ENCODE assay signal across 28 cellular contexts in the genomic region with DNA sequence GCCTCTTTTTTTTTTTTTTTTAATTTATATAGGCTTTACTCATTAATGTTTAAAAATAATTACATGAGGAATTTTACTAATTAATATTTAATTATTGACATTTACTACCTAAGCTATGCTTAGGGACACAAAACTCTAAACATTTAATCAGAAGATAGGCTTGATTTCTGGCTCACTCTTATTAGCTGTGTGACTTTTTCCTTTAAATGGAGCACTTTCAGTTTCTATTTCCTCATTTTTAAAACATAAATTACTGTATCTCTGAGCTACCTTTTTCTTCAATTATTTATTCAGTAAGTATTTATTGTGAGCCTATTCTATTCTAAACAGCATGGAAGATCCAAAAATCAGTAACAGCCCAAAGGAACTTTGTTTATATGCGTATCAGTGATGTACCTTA. TPM values are rescaled to one million over a fixed set of nuclear protein-coding genes. Genes with fewer than 3 reads are reported as not detected.
DNase-seq lines count a peak whose midpoint lies in the region; ATAC-seq and TF ChIP-seq lines count a peak whose summit lies in the region.
"Had no signal": no experiment of that assay in that cellular context is flagged by ENCODE, and none has a peak within 500 bp of the region (broad histone marks: within the 10 kb centered on the region; RNA-seq: fewer than 3 reads in every experiment).

No MANE protein-coding gene starts in this region.

- no peaks in the 10 kb centered on the region for H3K27me3 ChIP-seq in Karpas-422 (ENCODE audit: low read length)
- H3K27me3 ChIP-seq: gastrocnemius medialis, Peyer's patch, SJSA1 had no signal

- POLR2A ChIA-PET in activated CD8-positive, alpha-beta T cell treated with anti-CD3 and anti-CD28 coated beads, Interleukin-2, amount 10 ng/mL, durations not matched to agents 7 days and 5 days (lab: Charles Lee), result no interaction called here
- POLR2A ChIA-PET in activated CD8-positive, alpha-beta T cell treated with anti-CD3 and anti-CD28 coated beads for 36 hours (lab: Charles Lee), result interaction anchor here (0.6 to 0.7 kb wide), 2 partner anchors 171 to 246 kb away, joined by 3 read pairs; no protein-coding TSS in a partner anchor

- no peak for TF ChIP-seq CTCF in activated CD8-positive, alpha-beta T cell treated with anti-CD3 and anti-CD28 coated beads for 36 hours (IDR thresholded peaks at IDR 0.05)

- H3K27me3 Mint-ChIP-seq in activated CD8-positive, alpha-beta T cell treated with anti-CD3 and anti-CD28 coated beads, Interleukin-2, amount 10 ng/mL, durations not matched to agents 7 days and 5 days (ENCODE audit: low read depth), result peaks cover 2% of the 10 kb centered on the region
- H3K27me3 Mint-ChIP-seq in activated CD8-positive, alpha-beta T cell treated with anti-CD3 and anti-CD28 coated beads for 36 hours, result no peaks in the 10 kb centered on the region
- H3K27me3 Mint-ChIP-seq in dendritic cell treated with granulocyte-macrophage colony-stimulating factor and Interleukin-4, amounts not matched to agents 40 ng/mL and 50 ng/mL, for 4 days, result no peaks in the 10 kb centered on the region
- no peaks in the 10 kb centered on the region for H3K27me3 Mint-ChIP-seq in stimulated activated memory B cell treated with anti-CD40 and anti-IgM and Interleukin-4, amounts not matched to agents 10 μg/mL and 1 μg/mL and 100 μg/mL, for 72 hours

- CTCF ChIA-PET in activated CD8-positive, alpha-beta T cell treated with anti-CD3 and anti-CD28 coated beads, Interleukin-2, amount 10 ng/mL, durations not matched to agents 7 days and 5 days (lab: Charles Lee), result no interaction called here
- CTCF ChIA-PET in activated CD8-positive, alpha-beta T cell treated with anti-CD3 and anti-CD28 coated beads for 36 hours (lab: Charles Lee), result interaction anchor here (0.8 kb wide), 1 partner anchor 25 kb away, joined by 3 read pairs; no protein-coding TSS in a partner anchor

- peaks cover 14% of the 10 kb centered on the region for H3K36me3 Mint-ChIP-seq in activated CD8-positive, alpha-beta T cell treated with anti-CD3 and anti-CD28 coated beads, Interleukin-2, amount 10 ng/mL, durations not matched to agents 7 days and 5 days (ENCODE audit: low read depth)
- H3K36me3 Mint-ChIP-seq in activated CD8-positive, alpha-beta T cell treated with anti-CD3 and anti-CD28 coated beads for 36 hours (ENCODE audit: low read depth), result no peaks in the 10 kb centered on the region
- no peaks in the 10 kb centered on the region for H3K36me3 Mint-ChIP-seq in dendritic cell treated with granulocyte-macrophage colony-stimulating factor and Interleukin-4, amounts not matched to agents 40 ng/mL and 50 ng/mL, for 4 days (ENCODE audit: low read depth)
- peaks cover 12% of the 10 kb centered on the region for H3K36me3 Mint-ChIP-seq in stimulated activated memory B cell treated with anti-CD40 and anti-IgM and Interleukin-4, amounts not matched to agents 10 μg/mL and 1 μg/mL and 100 μg/mL, for 72 hours
- H3K36me3 Mint-ChIP-seq: CD8-positive, alpha-beta T cell had no signal

- H3K4me1 ChIP-seq in Karpas-422 (ENCODE audit: low read length), result peaks cover 23% of the 10 kb centered on the region

- H3K9me3 ChIP-seq in Karpas-422 (ENCODE audit: low read length), result no peaks in the 10 kb centered on the region
- H3K9me3 ChIP-seq: gastrocnemius medialis, Peyer's patch, SJSA1 had no signal

- H3K9ac ChIP-seq in Karpas-422 (ENCODE audit: low read length), result no peak overlapping the region

- no peak overlapping the region for H3K4me3 ChIP-seq in Karpas-422 (ENCODE audit: low read length)
- H3K4me3 ChIP-seq: gastrocnemius medialis, GM12878, GM23338, Peyer's patch, SJSA1 had no signal

- ATAC-seq in activated CD8-positive, alpha-beta T cell treated with anti-CD3 and anti-CD28 coated beads, Interleukin-2, amount 10 ng/mL, durations not matched to agents 7 days and 5 days, result no peak
- ATAC-seq in activated CD8-positive, alpha-beta T cell treated with anti-CD3 and anti-CD28 coated beads for 36 hours, result no peak
- ATAC-seq in stimulated activated memory B cell treated with anti-CD40 and anti-IgM and Interleukin-4, amounts not matched to agents 10 μg/mL and 1 μg/mL and 100 μg/mL, for 72 hours, result no peak
- ATAC-seq in GM21723 (IDR thresholded peaks at IDR 0.05; ENCODE audit: unreplicated experiment) (no peak), HG03565 (IDR thresholded peaks at IDR 0.05; ENCODE audit: unreplicated experiment) (no peak)
- ATAC-seq: CD8-positive, alpha-beta T cell; gastrocnemius medialis; GM12878; GM23338 had no signal

- peak overlapping the region; percentile 38 for H3K4me2 ChIP-seq in Karpas-422 (ENCODE audit: low read depth, low read length, poor library complexity, severe bottlenecking)
- H3K4me2 ChIP-seq: GM23338 had no signal

- no peaks in the 10 kb centered on the region for H3K79me2 ChIP-seq in Karpas-422 (ENCODE audit: low read length)

- H3K27ac Mint-ChIP-seq in activated CD8-positive, alpha-beta T cell treated with anti-CD3 and anti-CD28 coated beads, Interleukin-2, amount 10 ng/mL, durations not matched to agents 7 days and 5 days, result peak overlapping the region; percentile 80
- no peak overlapping the region for H3K27ac Mint-ChIP-seq in activated CD8-positive, alpha-beta T cell treated with anti-CD3 and anti-CD28 coated beads for 36 hours
- H3K27ac Mint-ChIP-seq in dendritic cell treated with granulocyte-macrophage colony-stimulating factor and Interleukin-4, amounts not matched to agents 40 ng/mL and 50 ng/mL, for 4 days, result peak overlapping the region; percentile 39
- H3K27ac Mint-ChIP-seq in stimulated activated memory B cell treated with anti-CD40 and anti-IgM and Interleukin-4, amounts not matched to agents 10 μg/mL and 1 μg/mL and 100 μg/mL, for 72 hours, result no peak overlapping the region
- H3K27ac Mint-ChIP-seq: CD8-positive, alpha-beta T cell; GM23338 had no signal

- intact Hi-C loops in activated CD8-positive, alpha-beta T cell treated with anti-CD3 and anti-CD28 coated beads for 36 hours (cut with micrococcal nuclease), result no loop called here
- intact Hi-C loops in dendritic cell treated with granulocyte-macrophage colony-stimulating factor and Interleukin-4, amounts not matched to agents 40 ng/mL and 50 ng/mL, for 4 days (cut with micrococcal nuclease), result no loop called here
- intact Hi-C loops in posterior vena cava (cut with DNase I), result no loop called here

- no peaks in the 10 kb centered on the region for H4K20me1 ChIP-seq in Karpas-422 (ENCODE audit: insufficient read depth, low read depth, low read length)

- H2AFZ ChIP-seq in Karpas-422 (ENCODE audit: low read length), result 0 out of 2 replicates have a peak overlapping the region, but pooled peaks have one; percentile 31
- H2AFZ ChIP-seq: GM23338 had no signal

- DNase-seq in activated CD8-positive, alpha-beta T cell treated with anti-CD3 and anti-CD28 coated beads, Interleukin-2, amount 10 ng/mL, durations not matched to agents 7 days and 5 days, result no peak
- DNase-seq in activated CD8-positive, alpha-beta T cell treated with anti-CD3 and anti-CD28 coated beads for 36 hours, result no peak
- DNase-seq in Karpas-422 (no peak), posterior vena cava (ENCODE audit: low spot score) (no peak)
- DNase-seq: activated CD4-positive, alpha-beta T cell treated with anti-CD3 and anti-CD28 coated beads for 1 hour; activated CD8-positive, alpha-beta memory T cell treated with anti-CD3 and anti-CD28 coated beads, Interleukin-2, amount 50 U/mL, for 48 hours; activated effector memory CD4-positive, alpha-beta T cell treated with anti-CD3 and anti-CD28 coated beads, Interleukin-2, amount 50 U/mL, for 16 hours; amygdala; CD8-positive, alpha-beta T cell; dermis blood vessel endothelial cell; DMS53; gastrocnemius medialis; KBM-7; kidney; NCI-H187 treated with DMSO at 0.1 percent for 48 hours; NCI-H2227 treated with DMSO at 0.1 percent for 48 hours; NCI-H82; occipital lobe; Peyer's patch; stimulated activated CD8-positive, alpha-beta memory T cell treated with anti-CD3 and anti-CD28 coated beads, Interleukin-4, amount 100 ng/mL, for 48 hours had no signal

- peaks cover 18% of the 10 kb centered on the region for H3K4me1 Mint-ChIP-seq in activated CD8-positive, alpha-beta T cell treated with anti-CD3 and anti-CD28 coated beads, Interleukin-2, amount 10 ng/mL, durations not matched to agents 7 days and 5 days (ENCODE audit: low read depth)
- peaks cover 8% of the 10 kb centered on the region for H3K4me1 Mint-ChIP-seq in activated CD8-positive, alpha-beta T cell treated with anti-CD3 and anti-CD28 coated beads for 36 hours (ENCODE audit: low read depth)
- H3K4me1 Mint-ChIP-seq in dendritic cell treated with granulocyte-macrophage colony-stimulating factor and Interleukin-4, amounts not matched to agents 40 ng/mL and 50 ng/mL, for 4 days (ENCODE audit: low read depth), result peaks cover 34% of the 10 kb centered on the region
- H3K4me1 Mint-ChIP-seq in stimulated activated memory B cell treated with anti-CD40 and anti-IgM and Interleukin-4, amounts not matched to agents 10 μg/mL and 1 μg/mL and 100 μg/mL, for 72 hours, result peaks cover 26% of the 10 kb centered on the region
- H3K4me1 Mint-ChIP-seq: GM23338 had no signal

- H3K9me2 ChIP-seq in Karpas-422 (replicated peaks; ENCODE audit: insufficient read depth, low read length), result no peaks in the 10 kb centered on the region

- peak overlapping the region; percentile 59 for H3K4me3 Mint-ChIP-seq in activated CD8-positive, alpha-beta T cell treated with anti-CD3 and anti-CD28 coated beads, Interleukin-2, amount 10 ng/mL, durations not matched to agents 7 days and 5 days
- H3K4me3 Mint-ChIP-seq in activated CD8-positive, alpha-beta T cell treated with anti-CD3 and anti-CD28 coated beads for 36 hours, result no peak overlapping the region
- H3K4me3 Mint-ChIP-seq in dendritic cell treated with granulocyte-macrophage colony-stimulating factor and Interleukin-4, amounts not matched to agents 40 ng/mL and 50 ng/mL, for 4 days, result no peak overlapping the region
- peak overlapping the region; percentile 18 for H3K4me3 Mint-ChIP-seq in stimulated activated memory B cell treated with anti-CD40 and anti-IgM and Interleukin-4, amounts not matched to agents 10 μg/mL and 1 μg/mL and 100 μg/mL, for 72 hours
- H3K4me3 Mint-ChIP-seq: CD8-positive, alpha-beta T cell; GM23338 had no signal

- no peaks in the 10 kb centered on the region; the same call in 1 of the 2 replicates for H3K36me3 ChIP-seq in Karpas-422 (ENCODE audit: insufficient read depth, low read length)
- H3K36me3 ChIP-seq: gastrocnemius medialis, Peyer's patch, SJSA1 had no signal

- peaks cover 6% of the 10 kb centered on the region for H3K9me3 Mint-ChIP-seq in activated CD8-positive, alpha-beta T cell treated with anti-CD3 and anti-CD28 coated beads, Interleukin-2, amount 10 ng/mL, durations not matched to agents 7 days and 5 days (ENCODE audit: insufficient read depth)
- no peaks in the 10 kb centered on the region for H3K9me3 Mint-ChIP-seq in activated CD8-positive, alpha-beta T cell treated with anti-CD3 and anti-CD28 coated beads for 36 hours
- no peaks in the 10 kb centered on the region for H3K9me3 Mint-ChIP-seq in dendritic cell treated with granulocyte-macrophage colony-stimulating factor and Interleukin-4, amounts not matched to agents 40 ng/mL and 50 ng/mL, for 4 days
- no peaks in the 10 kb centered on the region for H3K9me3 Mint-ChIP-seq in stimulated activated memory B cell treated with anti-CD40 and anti-IgM and Interleukin-4, amounts not matched to agents 10 μg/mL and 1 μg/mL and 100 μg/mL, for 72 hours
- H3K9me3 Mint-ChIP-seq: CD8-positive, alpha-beta T cell; GM23338 had no signal

- H3K27ac ChIP-seq in Karpas-422 (ENCODE audit: low read length), result peak overlapping the region; percentile 41; the same call in 1 of the 2 replicates
- H3K27ac ChIP-seq: epithelial cell of prostate, gastrocnemius medialis, Peyer's patch, SJSA1 had no signal

RNA-seq across cellular contexts. Expression of a gene that starts 40.5 kb away (rescaled TPM):
- total RNA-seq in activated CD8-positive, alpha-beta T cell treated with anti-CD3 and anti-CD28 coated beads, Interleukin-2, amount 10 ng/mL, durations not matched to agents 7 days and 5 days, result 1 to 10 TPM; 3.4 to 4.4 TPM
- total RNA-seq in activated CD8-positive, alpha-beta T cell treated with anti-CD3 and anti-CD28 coated beads for 36 hours, result 1 to 10 TPM; 3.2 to 4.7 TPM
- 34.8 and 38.3 TPM in 2 replicates for total RNA-seq in Karpas-422 (2014; rRNA removed; shearing (Covaris generic); ENCODE audit: low replicate concordance)
- 10 to 100 TPM; 17.1 to 58.0 TPM for total RNA-seq in posterior vena cava

Comparison
In these comparisons a context has a peak if more than half of its experiments do, and no peak if none do; other contexts are left out.
1. H3K27ac Mint-ChIP-seq: peak in activated CD8-positive, alpha-beta T cell treated with anti-CD3 and anti-CD28 coated beads, Interleukin-2, amount 10 ng/mL, durations not matched to agents 7 days and 5 days (single experiment) and dendritic cell treated with granulocyte-macrophage colony-stimulating factor and Interleukin-4, amounts not matched to agents 40 ng/mL and 50 ng/mL, for 4 days (single experiment); none in activated CD8-positive, alpha-beta T cell treated with anti-CD3 and anti-CD28 coated beads for 36 hours (single experiment) and stimulated activated memory B cell treated with anti-CD40 and anti-IgM and Interleukin-4, amounts not matched to agents 10 μg/mL and 1 μg/mL and 100 μg/mL, for 72 hours (single experiment).
2. H3K4me3 Mint-ChIP-seq: peak in activated CD8-positive, alpha-beta T cell treated with anti-CD3 and anti-CD28 coated beads, Interleukin-2, amount 10 ng/mL, durations not matched to agents 7 days and 5 days (single experiment) and stimulated activated memory B cell treated with anti-CD40 and anti-IgM and Interleukin-4, amounts not matched to agents 10 μg/mL and 1 μg/mL and 100 μg/mL, for 72 hours (single experiment); none in activated CD8-positive, alpha-beta T cell treated with anti-CD3 and anti-CD28 coated beads for 36 hours (single experiment) and dendritic cell treated with granulocyte-macrophage colony-stimulating factor and Interleukin-4, amounts not matched to agents 40 ng/mL and 50 ng/mL, for 4 days (single experiment).